29 cellular contexts compared by ENCODE assay signal in genomic region chr7:158557441-158557755, GRCh38.
"Had no signal": no experiment of that assay in that cellular context is flagged by ENCODE, and none has a peak within 500 bp of the region (broad histone marks: within the 10 kb centered on the region; RNA-seq: fewer than 3 reads in every experiment).

No MANE protein-coding gene starts in this region.

- H3K4me1 ChIP-seq: neural progenitor cell, pancreas, psoas muscle, spleen, suprapubic skin, testis, tibial artery, upper lobe of left lung, uterus had no signal

- ATAC-seq: naive thymus-derived CD8-positive, alpha-beta T cell; natural killer cell treated with Interleukin-12 subunit alpha and Interleukin-12 subunit beta and Interleukin-15 and Interleukin-18, amount 100 ng/mL, for 72 hours; pancreas; psoas muscle; sciatic nerve; stimulated activated memory B cell treated with anti-CD40 and anti-IgM and Interleukin-4, amounts not matched to agents 10 μg/mL and 1 μg/mL and 100 μg/mL, for 72 hours; stimulated activated naive CD8-positive, alpha-beta T cell treated with anti-CD3 and anti-CD28 coated beads, Interleukin-15, Interleukin-2, amounts not matched to agents 100 U/mL and 50 U/mL, for 24 hours had no signal

- H3K27ac ChIP-seq: neural progenitor cell, pancreas, psoas muscle, skin epidermis, spleen, suprapubic skin, testis, tibial artery, upper lobe of left lung, uterus had no signal

- H3K4me1 Mint-ChIP-seq: neural progenitor cell; stimulated activated naive CD8-positive, alpha-beta T cell treated with anti-CD3 and anti-CD28 coated beads, Interleukin-15, amount 100 ng/mL, for 72 hours had no signal

- H3K36me3 ChIP-seq: neural progenitor cell, pancreas, spleen, suprapubic skin, tibial artery, upper lobe of left lung, uterus had no signal

- H3K4me2 ChIP-seq: neural progenitor cell, smooth muscle cell had no signal

- DNase-seq: naive B cell; naive thymus-derived CD8-positive, alpha-beta T cell; occipital lobe; pancreas; psoas muscle; right cardiac atrium; spleen; stimulated activated CD4-positive, alpha-beta T cell treated with anti-CD3 and anti-CD28 coated beads, Interleukin-12 subunit alpha, Interleukin-12 subunit beta, amount 100 ng/mL, for 4 hours; stimulated activated CD4-positive, alpha-beta T cell treated with anti-CD3 and anti-CD28 coated beads, Interleukin-1b, Interleukin-23, amount 100 ng/mL, for 48 hours; stimulated activated CD4-positive, alpha-beta T cell treated with anti-CD3 and anti-CD28 coated beads, Interleukin-4, amount 100 ng/mL, for 1 hour; stimulated activated CD4-positive, alpha-beta T cell treated with anti-CD3 and anti-CD28 coated beads, Interleukin-4, amount 100 ng/mL, for 4 hours; stimulated activated CD8-positive, alpha-beta memory T cell treated with anti-CD3 and anti-CD28 coated beads, Interleukin-4, amount 100 ng/mL, for 48 hours; stimulated activated naive CD4-positive, alpha-beta T cell; stimulated activated naive CD8-positive, alpha-beta T cell treated with anti-CD3 and anti-CD28 coated beads, Interleukin-15, amount 100 ng/mL, for 72 hours; stimulated activated naive CD8-positive, alpha-beta T cell treated with anti-CD3 and anti-CD28 coated beads, Interleukin-15, Interleukin-2, amounts not matched to agents 100 U/mL and 50 U/mL, for 24 hours; substantia nigra; testis; trophoblast cell; uterus had no signal

- FAIRE-seq: pancreas had no signal

- H3K27me3 ChIP-seq: neural progenitor cell, pancreas, testis, upper lobe of left lung, uterus had no signal

- H2AFZ ChIP-seq: neural progenitor cell had no signal

- H3K27ac Mint-ChIP-seq: naive B cell; naive thymus-derived CD8-positive, alpha-beta T cell; natural killer cell treated with Interleukin-12 subunit alpha and Interleukin-12 subunit beta and Interleukin-15 and Interleukin-18, amount 100 ng/mL, for 72 hours; neural progenitor cell; progenitor cell of endocrine pancreas; stimulated activated memory B cell treated with anti-CD40 and anti-IgM and Interleukin-4, amounts not matched to agents 10 μg/mL and 1 μg/mL and 100 μg/mL, for 72 hours; stimulated activated naive CD8-positive, alpha-beta T cell treated with anti-CD3 and anti-CD28 coated beads, Interleukin-15, amount 100 ng/mL, for 72 hours had no signal

- H3K9me3 Mint-ChIP-seq: natural killer cell treated with Interleukin-12 subunit alpha and Interleukin-12 subunit beta and Interleukin-15 and Interleukin-18, amount 100 ng/mL, for 72 hours had no signal

- H3K36me3 Mint-ChIP-seq: naive thymus-derived CD8-positive, alpha-beta T cell; natural killer cell treated with Interleukin-12 subunit alpha and Interleukin-12 subunit beta and Interleukin-15 and Interleukin-18, amount 100 ng/mL, for 72 hours; neural progenitor cell; stimulated activated memory B cell treated with anti-CD40 and anti-IgM and Interleukin-4, amounts not matched to agents 10 μg/mL and 1 μg/mL and 100 μg/mL, for 72 hours had no signal

- H3K9me3 ChIP-seq: pancreas, psoas muscle, spleen, suprapubic skin, testis, tibial artery, upper lobe of left lung, uterus had no signal

- H3K9ac ChIP-seq: neural progenitor cell had no signal

- H3K4me3 ChIP-seq: neural progenitor cell, pancreas, psoas muscle, skin epidermis, smooth muscle cell, spleen, suprapubic skin, tibial artery, upper lobe of left lung, uterus had no signal

- H3K4me3 Mint-ChIP-seq: naive B cell; naive thymus-derived CD8-positive, alpha-beta T cell; natural killer cell treated with Interleukin-12 subunit alpha and Interleukin-12 subunit beta and Interleukin-15 and Interleukin-18, amount 100 ng/mL, for 72 hours; neural progenitor cell; stimulated activated memory B cell treated with anti-CD40 and anti-IgM and Interleukin-4, amounts not matched to agents 10 μg/mL and 1 μg/mL and 100 μg/mL, for 72 hours; stimulated activated naive CD8-positive, alpha-beta T cell treated with anti-CD3 and anti-CD28 coated beads, Interleukin-15, amount 100 ng/mL, for 72 hours had no signal
